23 cellular contexts compared by ENCODE assay signal in the genomic region with DNA sequence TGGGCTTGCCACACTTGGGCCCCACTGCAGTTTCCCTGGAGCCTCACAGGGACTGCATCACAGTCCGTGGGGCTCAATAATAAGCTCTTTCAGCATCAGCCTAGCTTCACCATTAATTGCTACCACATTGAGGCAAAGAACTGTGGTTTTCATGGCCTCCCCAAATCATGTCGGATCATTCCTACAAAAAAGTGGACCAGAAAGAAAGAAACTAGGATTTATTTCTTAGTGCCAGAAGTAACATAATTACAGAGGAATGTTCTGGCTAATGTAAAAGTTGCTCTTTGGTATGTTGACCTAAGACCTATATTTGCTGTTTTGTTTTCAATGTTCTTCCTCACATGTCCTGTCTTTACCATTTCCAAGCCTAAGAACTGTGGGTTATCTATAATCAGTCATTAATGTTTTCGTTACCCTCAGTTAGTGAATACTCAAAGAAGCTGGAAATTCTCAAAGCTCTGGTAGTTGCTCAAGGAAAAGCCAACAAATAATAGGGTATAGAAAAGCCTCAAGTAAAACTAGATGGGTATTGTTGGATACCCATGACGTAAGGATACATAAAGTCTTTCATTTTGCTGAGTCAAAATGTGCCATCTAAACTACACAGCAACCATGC.
DNase-seq lines count a peak whose midpoint lies in the region; ATAC-seq, FAIRE-seq and TF ChIP-seq lines count a peak whose summit lies in the region.
"Had no signal": no experiment of that assay in that cellular context is flagged by ENCODE, and none has a peak within 500 bp of the region (broad histone marks: within the 10 kb centered on the region; RNA-seq: fewer than 3 reads in every experiment).

No MANE protein-coding gene starts in this region.

- H3K4me1 Mint-ChIP-seq in astrocyte (ENCODE audit: low read depth, unreplicated experiment): peaks cover 3% of the 10 kb centered on the region
- H3K4me1 Mint-ChIP-seq: IgD-negative memory B cell had no signal

- H3K27me3 ChIP-seq in astrocyte (ENCODE audit: insufficient read depth, low read length) (no peaks in the 10 kb centered on the region), aorta (ENCODE audit: control insufficient read depth in 1 of 2, insufficient read depth in 2 of 2, low read length in 1 of 2) (no peaks in the 10 kb centered on the region)
- H3K27me3 ChIP-seq: pancreas, transverse colon had no signal

- H3K4me2 ChIP-seq in astrocyte (ENCODE audit: low read length): no peak overlapping the region

- no peaks in the 10 kb centered on the region for H3K4me1 ChIP-seq in astrocyte (ENCODE audit: insufficient read depth, low read length)
- peaks cover 2 to 3% of the 10 kb centered on the region in 2 donors for H3K4me1 ChIP-seq in aorta (ENCODE audit: control insufficient read depth in 1 of 2, insufficient read depth in 2 of 2, low read length in 2 of 2)
- H3K4me1 ChIP-seq: Caco-2 had no signal

- no peaks in the 10 kb centered on the region for H3K9me3 ChIP-seq in astrocyte (ENCODE audit: insufficient read depth, low read depth, low read length)
- H3K9me3 ChIP-seq in aorta (ENCODE audit: control insufficient read depth, low read length): no peaks in the 10 kb centered on the region
- H3K9me3 ChIP-seq: Caco-2, pancreas, transverse colon had no signal

- H3K27ac Mint-ChIP-seq in astrocyte (ENCODE audit: unreplicated experiment): no peak overlapping the region
- H3K27ac Mint-ChIP-seq: activated T-cell treated with anti-CD3 and anti-CD28 coated beads, Interleukin-2, amount 50 U/mL, for 24 hours; IgD-negative memory B cell; naive thymus-derived CD4-positive, alpha-beta T cell had no signal

- no peak overlapping the region for H2AFZ ChIP-seq in astrocyte (ENCODE audit: low read depth, low read length)

- no peaks in the 10 kb centered on the region for H3K9me3 Mint-ChIP-seq in astrocyte (ENCODE audit: unreplicated experiment)
- H3K9me3 Mint-ChIP-seq: IgD-negative memory B cell had no signal

- H3K27ac ChIP-seq in astrocyte (ENCODE audit: low read depth, low read length): no peak overlapping the region
- H3K27ac ChIP-seq in aorta (ENCODE audit: low read depth in 1 of 2, low read length in 2 of 2): peak overlapping the region in 1 of 2 donors; percentile 59
- H3K27ac ChIP-seq: pancreas, SK-N-MC, transverse colon had no signal

- no peaks in the 10 kb centered on the region for H3K36me3 Mint-ChIP-seq in astrocyte (ENCODE audit: low read depth, unreplicated experiment)

- H3K4me3 ChIP-seq in astrocyte (ENCODE audit: insufficient read depth, low read depth, low read length) (no peak overlapping the region), fibroblast of villous mesenchyme (ENCODE audit: low read depth, low read length) (no peak overlapping the region), aorta (ENCODE audit: low read length in 2 of 2) (no peak overlapping the region)
- H3K4me3 ChIP-seq: pancreas, SK-N-MC, transverse colon had no signal

- H3K36me3 ChIP-seq in astrocyte (ENCODE audit: insufficient read depth, low read length) (no peaks in the 10 kb centered on the region), aorta (ENCODE audit: control insufficient read depth in 1 of 2, insufficient read depth in 2 of 2, low read length in 1 of 2) (no peaks in the 10 kb centered on the region)
- H3K36me3 ChIP-seq: pancreas, transverse colon had no signal

- H3K79me2 ChIP-seq in astrocyte (ENCODE audit: insufficient read depth, low read length): no peaks in the 10 kb centered on the region

- FAIRE-seq in astrocyte (lab: Jason Lieb, UNC): peak; percentile 37
- no peak for FAIRE-seq in D721Med (lab: Jason Lieb, UNC)
- FAIRE-seq: pancreas had no signal

- ATAC-seq in HG02759 (IDR thresholded peaks at IDR 0.05; ENCODE audit: unreplicated experiment) (no peak), aorta (ENCODE audit: low FRiP score) (no peak)
- ATAC-seq: naive thymus-derived CD4-positive, alpha-beta T cell; pancreas; sciatic nerve; stimulated activated naive CD8-positive, alpha-beta T cell treated with anti-CD3 and anti-CD28 coated beads, Interleukin-15, Interleukin-2, amounts not matched to agents 100 U/mL and 50 U/mL, for 24 hours had no signal

- no peak overlapping the region for H3K4me3 Mint-ChIP-seq in astrocyte (ENCODE audit: unreplicated experiment)
- H3K4me3 Mint-ChIP-seq: activated T-cell treated with anti-CD3 and anti-CD28 coated beads, Interleukin-2, amount 50 U/mL, for 24 hours; IgD-negative memory B cell; naive thymus-derived CD4-positive, alpha-beta T cell had no signal

- DNase-seq in GM03348 (ENCODE audit: low spot score) (peak; percentile 44), astrocyte (ENCODE audit: low read depth) (no peak), fibroblast of villous mesenchyme (ENCODE audit: low read depth) (peak; percentile 71), stromal cell of bone marrow (ENCODE audit: low read depth) (peak; percentile 5), aorta (no peak), D721Med (ENCODE audit: insufficient read length, low spot score) (no peak)
- no peak for DNase-seq in activated CD4-positive, alpha-beta T cell treated with anti-CD3 and anti-CD28 coated beads, Interleukin-2, amount 50 U/mL, for 4 hours
- DNase-seq: activated CD4-positive, CD25-positive, alpha-beta regulatory T cell; activated naive CD4-positive, alpha-beta T cell treated with Interleukin-2 at 50 U/mL for 16 hours; activated T-cell treated with anti-CD3 and anti-CD28 coated beads, Interleukin-2, amount 50 U/mL, for 24 hours; Caco-2; cerebellar nuclear complex; foreskin melanocyte; naive thymus-derived CD4-positive, alpha-beta T cell; NCI-H1436 treated with DMSO at 0.1 percent for 48 hours; NCI-H510A treated with DMSO at 0.1 percent for 48 hours; pancreas; stimulated activated naive CD8-positive, alpha-beta T cell treated with anti-CD3 and anti-CD28 coated beads, Interleukin-15, Interleukin-2, amounts not matched to agents 100 U/mL and 50 U/mL, for 24 hours; transverse colon had no signal

- H3K9ac ChIP-seq in astrocyte (ENCODE audit: low read length): no peak overlapping the region

- TF ChIP-seq CTCF in astrocyte (IDR thresholded peaks at IDR 0.05; ENCODE audit: insufficient read depth, low read depth, low read length): no peak
- TF ChIP-seq CTCF in fibroblast of villous mesenchyme (IDR thresholded peaks at IDR 0.05; ENCODE audit: insufficient read depth, low read depth, low read length): no peak
- no peak for TF ChIP-seq CTCF in D721Med (IDR thresholded peaks at IDR 0.05; ENCODE audit: insufficient read depth, missing control alignments)

- intact Hi-C loops in aorta (cut with DNase I): no loop called here

- H4K20me1 ChIP-seq in astrocyte (ENCODE audit: insufficient read depth, low read length): no peaks in the 10 kb centered on the region

- WGBS in aorta, 2 donors: 57 to 59% methylated on average over 4 of the region's 4 CpGs

- no peaks in the 10 kb centered on the region for H3K27me3 Mint-ChIP-seq in astrocyte (ENCODE audit: low read depth, unreplicated experiment)
- H3K27me3 Mint-ChIP-seq: activated T-cell treated with anti-CD3 and anti-CD28 coated beads, Interleukin-2, amount 50 U/mL, for 24 hours; IgD-negative memory B cell; naive thymus-derived CD4-positive, alpha-beta T cell had no signal

Comparison
In these comparisons a context has a peak if more than half of its experiments do, and no peak if none do; other contexts are left out.
1. DNase-seq: peak in GM03348 (single experiment), fibroblast of villous mesenchyme (single experiment) and stromal cell of bone marrow (single experiment); none in astrocyte (single experiment), activated CD4-positive, alpha-beta T cell treated with anti-CD3 and anti-CD28 coated beads, Interleukin-2, amount 50 U/mL, for 4 hours (0 of 2), aorta (0 of 2) and D721Med (single experiment).